Comparison of ENCODE assay signal across 1 cellular context in the genomic region with DNA sequence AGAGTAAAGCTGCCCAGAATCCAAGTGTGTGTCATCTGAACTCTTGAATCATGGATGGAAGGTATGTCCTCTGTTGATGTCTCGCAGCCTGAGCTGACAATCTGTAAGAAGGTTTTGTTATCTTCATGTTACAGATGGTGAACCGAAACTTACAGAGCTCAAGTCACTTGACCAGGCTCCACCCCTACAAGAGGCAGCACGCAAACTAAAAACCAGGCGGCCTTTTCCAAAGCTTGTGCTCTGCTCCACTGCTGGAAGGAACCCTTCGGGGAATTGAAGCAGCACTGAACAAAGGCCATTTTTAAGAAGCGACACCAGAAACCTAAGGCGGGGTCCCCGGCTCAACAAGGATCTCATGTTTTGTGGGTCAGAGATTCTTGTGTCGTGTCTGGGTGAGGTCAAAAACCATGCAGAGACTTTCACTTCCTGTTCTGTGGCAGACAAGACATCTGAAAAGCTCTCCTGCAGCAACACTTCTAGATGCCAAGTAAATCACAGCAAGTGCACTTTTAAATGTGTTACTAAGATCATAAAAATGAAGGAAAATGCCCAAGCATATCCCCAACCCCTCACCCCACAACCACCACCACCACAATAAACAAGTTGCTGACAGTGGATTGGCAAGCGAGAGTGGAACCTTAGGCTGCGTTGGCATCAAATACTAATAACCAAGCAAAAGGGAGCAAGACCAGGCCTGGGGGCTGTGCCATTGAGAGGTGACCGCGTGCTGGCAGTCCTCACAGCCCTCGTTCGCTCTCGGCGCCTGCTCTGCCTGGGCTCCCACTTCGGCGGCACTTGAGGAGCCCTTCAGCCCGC.
TF ChIP-seq lines count a peak whose summit lies in the region.

No MANE protein-coding gene starts in this region.

TF ChIP-seq in K562, 482 proteins besides CTCF, POLR2A, EP300 and RAD21 (continued from another document and continues in another):
- TF ChIP-seq, protein P1, sequence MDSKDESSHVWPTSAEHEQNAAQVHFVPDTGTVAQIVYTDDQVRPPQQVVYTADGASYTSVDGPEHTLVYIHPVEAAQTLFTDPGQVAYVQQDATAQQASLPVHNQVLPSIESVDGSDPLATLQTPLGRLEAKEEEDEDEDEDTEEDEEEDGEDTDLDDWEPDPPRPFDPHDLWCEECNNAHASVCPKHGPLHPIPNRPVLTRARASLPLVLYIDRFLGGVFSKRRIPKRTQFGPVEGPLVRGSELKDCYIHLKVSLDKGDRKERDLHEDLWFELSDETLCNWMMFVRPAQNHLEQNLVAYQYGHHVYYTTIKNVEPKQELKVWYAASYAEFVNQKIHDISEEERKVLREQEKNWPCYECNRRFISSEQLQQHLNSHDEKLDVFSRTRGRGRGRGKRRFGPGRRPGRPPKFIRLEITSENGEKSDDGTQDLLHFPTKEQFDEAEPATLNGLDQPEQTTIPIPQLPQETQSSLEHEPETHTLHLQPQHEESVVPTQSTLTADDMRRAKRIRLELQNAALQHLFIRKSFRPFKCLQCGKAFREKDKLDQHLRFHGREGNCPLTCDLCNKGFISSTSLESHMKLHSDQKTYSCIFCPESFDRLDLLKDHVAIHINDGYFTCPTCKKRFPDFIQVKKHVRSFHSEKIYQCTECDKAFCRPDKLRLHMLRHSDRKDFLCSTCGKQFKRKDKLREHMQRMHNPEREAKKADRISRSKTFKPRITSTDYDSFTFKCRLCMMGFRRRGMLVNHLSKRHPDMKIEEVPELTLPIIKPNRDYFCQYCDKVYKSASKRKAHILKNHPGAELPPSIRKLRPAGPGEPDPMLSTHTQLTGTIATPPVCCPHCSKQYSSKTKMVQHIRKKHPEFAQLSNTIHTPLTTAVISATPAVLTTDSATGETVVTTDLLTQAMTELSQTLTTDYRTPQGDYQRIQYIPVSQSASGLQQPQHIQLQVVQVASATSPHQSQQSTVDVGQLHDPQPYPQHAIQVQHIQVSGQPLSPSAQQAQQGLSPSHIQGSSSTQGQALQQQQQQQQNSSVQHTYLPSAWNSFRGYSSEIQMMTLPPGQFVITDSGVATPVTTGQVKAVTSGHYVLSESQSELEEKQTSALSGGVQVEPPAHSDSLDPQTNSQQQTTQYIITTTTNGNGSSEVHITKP (IDR thresholded peaks at IDR 0.05; ENCODE audit: partially characterized antibody): peak; percentile 20
- TF ChIP-seq FOXM1 (IDR thresholded peaks at IDR 0.05; ENCODE audit: low read depth) (peak; percentile 54; the same call in 1 of the 2 replicates), FOXM1 (CRISPR knock-in tag; IDR thresholded peaks at IDR 0.05; ENCODE audit: low read depth) (no peak), TEAD4 (IDR thresholded peaks at IDR 0.05; ENCODE audit: low read length) (peak; percentile 89), TEAD4 (CRISPR knock-in tag; IDR thresholded peaks at IDR 0.05; ENCODE audit: borderline replicate concordance) (no peak), GABPA (tag; conservative IDR thresholded peaks at IDR 0.05; ENCODE audit: low read depth) (peak; percentile 64), YBX1 (IDR thresholded peaks at IDR 0.05) (no peak), ZNF695 (CRISPR knock-in tag; IDR thresholded peaks at IDR 0.05) (no peak), ZNF184 (CRISPR knock-in tag; IDR thresholded peaks at IDR 0.05) (no peak), MECOM (CRISPR knock-in tag; IDR thresholded peaks at IDR 0.05) (no peak), ZNF212 (CRISPR knock-in tag; IDR thresholded peaks at IDR 0.05) (no peak), FOXP1 (CRISPR knock-in tag; IDR thresholded peaks at IDR 0.05) (no peak), NR4A1 (CRISPR knock-in tag; IDR thresholded peaks at IDR 0.05) (no peak), NR4A1 (tag; IDR thresholded peaks at IDR 0.05) (0 out of 2 replicates have a peak, but pooled peaks have one; percentile 34), NR1H2 (CRISPR knock-in tag; IDR thresholded peaks at IDR 0.05) (no peak), POLR2B (IDR thresholded peaks at IDR 0.05; ENCODE audit: low read depth, partially characterized antibody) (no peak), ZNF445 (CRISPR knock-in tag; IDR thresholded peaks at IDR 0.05; ENCODE audit: low read depth) (no peak), NCOR1 (IDR thresholded peaks at IDR 0.05) (peak; percentile 83), ARHGAP35 (IDR thresholded peaks at IDR 0.05; ENCODE audit: partially characterized antibody) (no peak), CBFB (CRISPR knock-in tag; IDR thresholded peaks at IDR 0.05) (no peak), SRSF9 (IDR thresholded peaks at IDR 0.05; ENCODE audit: borderline replicate concordance, low read depth, low read length) (no peak), PYGO2 (tag; IDR thresholded peaks at IDR 0.05) (no peak), ATF1 (CRISPR knock-in tag; IDR thresholded peaks at IDR 0.05) (no peak), ATF1 (tag; IDR thresholded peaks at IDR 0.05) (peak; percentile 56; the same call in 1 of the 2 replicates), PCBP1 (IDR thresholded peaks at IDR 0.05; ENCODE audit: low read depth, low read length, poor library complexity, severe bottlenecking) (no peak), ZNF217 (CRISPR knock-in tag; IDR thresholded peaks at IDR 0.05) (no peak)
- TF ChIP-seq, protein P2, sequence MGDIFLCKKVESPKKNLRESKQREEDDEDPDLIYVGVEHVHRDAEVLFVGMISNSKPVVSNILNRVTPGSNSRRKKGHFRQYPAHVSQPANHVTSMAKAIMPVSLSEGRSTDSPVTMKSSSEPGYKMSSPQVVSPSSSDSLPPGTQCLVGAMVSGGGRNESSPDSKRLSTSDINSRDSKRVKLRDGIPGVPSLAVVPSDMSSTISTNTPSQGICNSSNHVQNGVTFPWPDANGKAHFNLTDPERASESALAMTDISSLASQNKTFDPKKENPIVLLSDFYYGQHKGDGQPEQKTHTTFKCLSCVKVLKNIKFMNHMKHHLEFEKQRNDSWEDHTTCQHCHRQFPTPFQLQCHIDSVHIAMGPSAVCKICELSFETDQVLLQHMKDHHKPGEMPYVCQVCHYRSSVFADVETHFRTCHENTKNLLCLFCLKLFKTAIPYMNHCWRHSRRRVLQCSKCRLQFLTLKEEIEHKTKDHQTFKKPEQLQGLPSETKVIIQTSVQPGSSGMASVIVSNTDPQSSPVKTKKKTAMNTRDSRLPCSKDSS (IDR thresholded peaks at IDR 0.05; ENCODE audit: low read depth, partially characterized antibody): no peak
- TF ChIP-seq, protein P3, sequence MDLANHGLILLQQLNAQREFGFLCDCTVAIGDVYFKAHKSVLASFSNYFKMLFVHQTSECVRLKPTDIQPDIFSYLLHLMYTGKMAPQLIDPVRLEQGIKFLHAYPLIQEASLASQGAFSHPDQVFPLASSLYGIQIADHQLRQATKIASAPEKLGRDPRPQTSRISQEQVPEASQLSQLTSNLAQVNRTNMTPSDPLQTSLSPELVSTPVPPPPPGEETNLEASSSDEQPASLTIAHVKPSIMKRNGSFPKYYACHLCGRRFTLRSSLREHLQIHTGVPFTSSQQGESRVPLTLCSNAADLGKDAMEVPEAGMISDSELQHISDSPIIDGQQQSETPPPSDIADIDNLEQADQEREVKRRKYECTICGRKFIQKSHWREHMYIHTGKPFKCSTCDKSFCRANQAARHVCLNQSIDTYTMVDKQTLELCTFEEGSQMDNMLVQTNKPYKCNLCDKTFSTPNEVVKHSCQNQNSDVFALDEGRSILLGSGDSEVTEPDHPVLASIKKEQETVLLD (IDR thresholded peaks at IDR 0.05): no peak
- TF ChIP-seq, protein P4, sequence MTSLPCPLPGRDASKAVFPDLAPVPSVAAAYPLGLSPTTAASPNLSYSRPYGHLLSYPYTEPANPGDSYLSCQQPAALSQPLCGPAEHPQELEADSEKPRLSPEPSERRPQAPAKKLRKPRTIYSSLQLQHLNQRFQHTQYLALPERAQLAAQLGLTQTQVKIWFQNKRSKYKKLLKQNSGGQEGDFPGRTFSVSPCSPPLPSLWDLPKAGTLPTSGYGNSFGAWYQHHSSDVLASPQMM (CRISPR knock-in tag; IDR thresholded peaks at IDR 0.05): no peak
- TF ChIP-seq, protein P5, sequence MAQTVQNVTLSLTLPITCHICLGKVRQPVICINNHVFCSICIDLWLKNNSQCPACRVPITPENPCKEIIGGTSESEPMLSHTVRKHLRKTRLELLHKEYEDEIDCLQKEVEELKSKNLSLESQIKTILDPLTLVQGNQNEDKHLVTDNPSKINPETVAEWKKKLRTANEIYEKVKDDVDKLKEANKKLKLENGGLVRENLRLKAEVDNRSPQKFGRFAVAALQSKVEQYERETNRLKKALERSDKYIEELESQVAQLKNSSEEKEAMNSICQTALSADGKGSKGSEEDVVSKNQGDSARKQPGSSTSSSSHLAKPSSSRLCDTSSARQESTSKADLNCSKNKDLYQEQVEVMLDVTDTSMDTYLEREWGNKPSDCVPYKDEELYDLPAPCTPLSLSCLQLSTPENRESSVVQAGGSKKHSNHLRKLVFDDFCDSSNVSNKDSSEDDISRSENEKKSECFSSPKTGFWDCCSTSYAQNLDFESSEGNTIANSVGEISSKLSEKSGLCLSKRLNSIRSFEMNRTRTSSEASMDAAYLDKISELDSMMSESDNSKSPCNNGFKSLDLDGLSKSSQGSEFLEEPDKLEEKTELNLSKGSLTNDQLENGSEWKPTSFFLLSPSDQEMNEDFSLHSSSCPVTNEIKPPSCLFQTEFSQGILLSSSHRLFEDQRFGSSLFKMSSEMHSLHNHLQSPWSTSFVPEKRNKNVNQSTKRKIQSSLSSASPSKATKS (CRISPR knock-in tag; IDR thresholded peaks at IDR 0.05): no peak
- TF ChIP-seq, protein P6, sequence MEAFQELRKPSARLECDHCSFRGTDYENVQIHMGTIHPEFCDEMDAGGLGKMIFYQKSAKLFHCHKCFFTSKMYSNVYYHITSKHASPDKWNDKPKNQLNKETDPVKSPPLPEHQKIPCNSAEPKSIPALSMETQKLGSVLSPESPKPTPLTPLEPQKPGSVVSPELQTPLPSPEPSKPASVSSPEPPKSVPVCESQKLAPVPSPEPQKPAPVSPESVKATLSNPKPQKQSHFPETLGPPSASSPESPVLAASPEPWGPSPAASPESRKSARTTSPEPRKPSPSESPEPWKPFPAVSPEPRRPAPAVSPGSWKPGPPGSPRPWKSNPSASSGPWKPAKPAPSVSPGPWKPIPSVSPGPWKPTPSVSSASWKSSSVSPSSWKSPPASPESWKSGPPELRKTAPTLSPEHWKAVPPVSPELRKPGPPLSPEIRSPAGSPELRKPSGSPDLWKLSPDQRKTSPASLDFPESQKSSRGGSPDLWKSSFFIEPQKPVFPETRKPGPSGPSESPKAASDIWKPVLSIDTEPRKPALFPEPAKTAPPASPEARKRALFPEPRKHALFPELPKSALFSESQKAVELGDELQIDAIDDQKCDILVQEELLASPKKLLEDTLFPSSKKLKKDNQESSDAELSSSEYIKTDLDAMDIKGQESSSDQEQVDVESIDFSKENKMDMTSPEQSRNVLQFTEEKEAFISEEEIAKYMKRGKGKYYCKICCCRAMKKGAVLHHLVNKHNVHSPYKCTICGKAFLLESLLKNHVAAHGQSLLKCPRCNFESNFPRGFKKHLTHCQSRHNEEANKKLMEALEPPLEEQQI (IDR thresholded peaks at IDR 0.05): no peak
- TF ChIP-seq, protein P7, sequence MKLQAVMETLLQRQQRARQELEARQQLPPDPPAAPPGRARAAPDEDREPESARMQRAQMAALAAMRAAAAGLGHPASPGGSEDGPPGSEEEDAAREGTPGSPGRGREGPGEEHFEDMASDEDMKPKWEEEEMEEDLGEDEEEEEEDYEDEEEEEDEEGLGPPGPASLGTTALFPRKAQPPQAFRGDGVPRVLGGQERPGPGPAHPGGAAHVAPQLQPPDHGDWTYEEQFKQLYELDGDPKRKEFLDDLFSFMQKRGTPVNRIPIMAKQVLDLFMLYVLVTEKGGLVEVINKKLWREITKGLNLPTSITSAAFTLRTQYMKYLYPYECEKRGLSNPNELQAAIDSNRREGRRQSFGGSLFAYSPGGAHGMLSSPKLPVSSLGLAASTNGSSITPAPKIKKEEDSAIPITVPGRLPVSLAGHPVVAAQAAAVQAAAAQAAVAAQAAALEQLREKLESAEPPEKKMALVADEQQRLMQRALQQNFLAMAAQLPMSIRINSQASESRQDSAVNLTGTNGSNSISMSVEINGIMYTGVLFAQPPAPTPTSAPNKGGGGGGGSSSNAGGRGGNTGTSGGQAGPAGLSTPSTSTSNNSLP (IDR thresholded peaks at IDR 0.05; ENCODE audit: borderline replicate concordance, low read depth, low read length): no peak
- TF ChIP-seq, protein P8, sequence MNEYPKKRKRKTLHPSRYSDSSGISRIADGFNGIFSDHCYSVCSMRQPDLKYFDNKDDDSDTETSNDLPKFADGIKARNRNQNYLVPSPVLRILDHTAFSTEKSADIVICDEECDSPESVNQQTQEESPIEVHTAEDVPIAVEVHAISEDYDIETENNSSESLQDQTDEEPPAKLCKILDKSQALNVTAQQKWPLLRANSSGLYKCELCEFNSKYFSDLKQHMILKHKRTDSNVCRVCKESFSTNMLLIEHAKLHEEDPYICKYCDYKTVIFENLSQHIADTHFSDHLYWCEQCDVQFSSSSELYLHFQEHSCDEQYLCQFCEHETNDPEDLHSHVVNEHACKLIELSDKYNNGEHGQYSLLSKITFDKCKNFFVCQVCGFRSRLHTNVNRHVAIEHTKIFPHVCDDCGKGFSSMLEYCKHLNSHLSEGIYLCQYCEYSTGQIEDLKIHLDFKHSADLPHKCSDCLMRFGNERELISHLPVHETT (CRISPR knock-in tag; conservative IDR thresholded peaks at IDR 0.05 in 1 of 2, IDR thresholded peaks at IDR 0.05 in 1 of 2): no peak
- TF ChIP-seq, protein P9, sequence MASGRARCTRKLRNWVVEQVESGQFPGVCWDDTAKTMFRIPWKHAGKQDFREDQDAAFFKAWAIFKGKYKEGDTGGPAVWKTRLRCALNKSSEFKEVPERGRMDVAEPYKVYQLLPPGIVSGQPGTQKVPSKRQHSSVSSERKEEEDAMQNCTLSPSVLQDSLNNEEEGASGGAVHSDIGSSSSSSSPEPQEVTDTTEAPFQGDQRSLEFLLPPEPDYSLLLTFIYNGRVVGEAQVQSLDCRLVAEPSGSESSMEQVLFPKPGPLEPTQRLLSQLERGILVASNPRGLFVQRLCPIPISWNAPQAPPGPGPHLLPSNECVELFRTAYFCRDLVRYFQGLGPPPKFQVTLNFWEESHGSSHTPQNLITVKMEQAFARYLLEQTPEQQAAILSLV (tag; IDR thresholded peaks at IDR 0.05): no peak
- TF ChIP-seq, protein P10, sequence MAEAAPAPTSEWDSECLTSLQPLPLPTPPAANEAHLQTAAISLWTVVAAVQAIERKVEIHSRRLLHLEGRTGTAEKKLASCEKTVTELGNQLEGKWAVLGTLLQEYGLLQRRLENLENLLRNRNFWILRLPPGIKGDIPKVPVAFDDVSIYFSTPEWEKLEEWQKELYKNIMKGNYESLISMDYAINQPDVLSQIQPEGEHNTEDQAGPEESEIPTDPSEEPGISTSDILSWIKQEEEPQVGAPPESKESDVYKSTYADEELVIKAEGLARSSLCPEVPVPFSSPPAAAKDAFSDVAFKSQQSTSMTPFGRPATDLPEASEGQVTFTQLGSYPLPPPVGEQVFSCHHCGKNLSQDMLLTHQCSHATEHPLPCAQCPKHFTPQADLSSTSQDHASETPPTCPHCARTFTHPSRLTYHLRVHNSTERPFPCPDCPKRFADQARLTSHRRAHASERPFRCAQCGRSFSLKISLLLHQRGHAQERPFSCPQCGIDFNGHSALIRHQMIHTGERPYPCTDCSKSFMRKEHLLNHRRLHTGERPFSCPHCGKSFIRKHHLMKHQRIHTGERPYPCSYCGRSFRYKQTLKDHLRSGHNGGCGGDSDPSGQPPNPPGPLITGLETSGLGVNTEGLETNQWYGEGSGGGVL (CRISPR knock-in tag; IDR thresholded peaks at IDR 0.05): no peak
- TF ChIP-seq, protein P11, sequence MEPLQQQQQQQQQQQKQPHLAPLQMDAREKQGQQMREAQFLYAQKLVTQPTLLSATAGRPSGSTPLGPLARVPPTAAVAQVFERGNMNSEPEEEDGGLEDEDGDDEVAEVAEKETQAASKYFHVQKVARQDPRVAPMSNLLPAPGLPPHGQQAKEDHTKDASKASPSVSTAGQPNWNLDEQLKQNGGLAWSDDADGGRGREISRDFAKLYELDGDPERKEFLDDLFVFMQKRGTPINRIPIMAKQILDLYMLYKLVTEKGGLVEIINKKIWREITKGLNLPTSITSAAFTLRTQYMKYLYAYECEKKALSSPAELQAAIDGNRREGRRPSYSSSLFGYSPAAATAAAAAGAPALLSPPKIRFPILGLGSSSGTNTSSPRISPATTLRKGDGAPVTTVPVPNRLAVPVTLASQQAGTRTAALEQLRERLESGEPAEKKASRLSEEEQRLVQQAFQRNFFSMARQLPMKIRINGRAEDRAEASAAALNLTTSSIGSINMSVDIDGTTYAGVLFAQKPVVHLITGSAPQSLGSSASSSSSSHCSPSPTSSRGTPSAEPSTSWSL (CRISPR knock-in tag; IDR thresholded peaks at IDR 0.05; ENCODE audit: borderline replicate concordance): no peak
